16 cellular contexts compared by ENCODE assay signal in the genomic region with DNA sequence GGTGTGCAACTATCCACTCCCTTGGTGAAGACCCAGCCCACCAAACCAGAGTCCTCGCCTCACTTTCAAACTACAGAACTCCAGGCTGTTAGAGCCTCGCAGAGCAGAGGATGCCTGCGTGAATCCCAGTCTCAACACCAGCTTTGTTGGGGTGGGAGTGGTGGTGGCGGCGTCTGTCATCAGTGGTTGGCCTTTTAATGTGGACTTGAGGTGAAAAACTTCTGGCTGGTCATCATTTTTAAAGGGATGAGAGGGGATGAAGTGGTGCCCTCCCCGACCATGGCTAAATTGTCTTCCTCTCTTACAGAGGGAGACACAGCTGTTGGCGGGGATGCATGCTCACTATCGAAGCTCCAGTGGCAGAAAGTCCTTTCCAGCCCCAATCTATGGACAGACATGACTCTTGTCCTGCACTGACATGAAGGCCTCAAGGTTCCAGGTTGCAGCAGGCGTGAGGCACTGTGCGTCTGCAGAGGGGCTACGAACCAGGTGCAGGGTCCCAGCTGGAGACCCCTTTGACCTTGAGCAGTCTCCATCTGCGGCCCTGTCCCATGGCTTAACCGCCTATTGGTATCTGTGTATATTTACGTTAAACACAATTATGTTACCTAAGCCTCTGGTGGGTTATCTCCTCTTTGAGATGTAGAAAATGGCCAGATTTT. TPM values are rescaled to one million over a fixed set of nuclear protein-coding genes. Genes with fewer than 3 reads are reported as not detected.
DNase-seq lines count a peak whose midpoint lies in the region; ATAC-seq and TF ChIP-seq lines count a peak whose summit lies in the region.
"Had no signal": no experiment of that assay in that cellular context is flagged by ENCODE, and none has a peak within 500 bp of the region (broad histone marks: within the 10 kb centered on the region; RNA-seq: fewer than 3 reads in every experiment).

No MANE protein-coding gene starts in this region.

- H3K36me3 ChIP-seq in CD8-positive, alpha-beta T cell (ENCODE audit: insufficient read depth, low read length) = peaks cover 40% of the 10 kb centered on the region
- peaks cover 53% of the 10 kb centered on the region for H3K36me3 ChIP-seq in upper lobe of right lung

- TF ChIP-seq POLR2A in GM18526 (IDR thresholded peaks at IDR 0.05; ENCODE audit: extremely low read depth, insufficient read length) = peak; percentile 10

- H3K4me1 ChIP-seq in CD8-positive, alpha-beta T cell (ENCODE audit: insufficient read depth, low read length) = no peaks in the 10 kb centered on the region
- no peaks in the 10 kb centered on the region for H3K4me1 ChIP-seq in upper lobe of right lung

- peak; percentile 5 for ATAC-seq in CD8-positive, alpha-beta T cell
- no peak for ATAC-seq in activated T-helper 17 cell treated with anti-CD3 and anti-CD28 coated beads, Interleukin-2, amount 50 U/mL, for 72 hours (replicated peaks)
- ATAC-seq in naive B cell (ENCODE audit: low read depth in 2 of 2) = peak in 1 of 2 donors; percentile 8
- ATAC-seq in HG02973 (IDR thresholded peaks at IDR 0.05; ENCODE audit: unreplicated experiment) = no peak
- ATAC-seq in GM18873 (IDR thresholded peaks at IDR 0.05; ENCODE audit: low FRiP score, unreplicated experiment) = no peak
- ATAC-seq in upper lobe of right lung = no peak
- no peak for ATAC-seq in GM19328 (IDR thresholded peaks at IDR 0.05; ENCODE audit: unreplicated experiment)

- CTCF ChIA-PET in CD8-positive, alpha-beta T cell (lab: Charles Lee) = interaction anchor here (0.8 to 2.9 kb wide), 3 partner anchors 60 to 208 kb away, joined by 3 to 9 read pairs (median 5); no protein-coding TSS in a partner anchor

- no peak overlapping the region for H3K4me3 ChIP-seq in CD8-positive, alpha-beta T cell (ENCODE audit: low read depth, low read length)
- no peak overlapping the region for H3K4me3 ChIP-seq in upper lobe of right lung
- H3K4me3 ChIP-seq: heart right ventricle, testis had no signal

- intact Hi-C loops in CD8-positive, alpha-beta T cell (cut with DNase I, micrococcal nuclease) = loop anchor here (5.0 kb wide), 2 partner anchors 47 to 62 kb away; no protein-coding TSS in a partner anchor
- intact Hi-C loops in upper lobe of right lung (cut with DNase I) = no loop called here

- no peaks in the 10 kb centered on the region for H3K9me3 Mint-ChIP-seq in CD8-positive, alpha-beta T cell
- no peaks in the 10 kb centered on the region for H3K9me3 Mint-ChIP-seq in activated T-helper 17 cell treated with anti-CD3 and anti-CD28 coated beads, Interleukin-2, amount 50 U/mL, for 72 hours
- no peaks in the 10 kb centered on the region for H3K9me3 Mint-ChIP-seq in naive B cell

- peak overlapping the region; percentile 49 for H3K27ac Mint-ChIP-seq in CD8-positive, alpha-beta T cell
- peak overlapping the region; percentile 80 for H3K27ac Mint-ChIP-seq in activated T-helper 17 cell treated with anti-CD3 and anti-CD28 coated beads, Interleukin-2, amount 50 U/mL, for 72 hours
- peak overlapping the region in 4 of 6 donors; percentile 72 to 94 (median 92) for H3K27ac Mint-ChIP-seq in naive B cell

- H3K36me3 Mint-ChIP-seq in CD8-positive, alpha-beta T cell = peaks cover 80% of the 10 kb centered on the region
- H3K36me3 Mint-ChIP-seq in activated T-helper 17 cell treated with anti-CD3 and anti-CD28 coated beads, Interleukin-2, amount 50 U/mL, for 72 hours (ENCODE audit: low read depth) = peaks cover 98% of the 10 kb centered on the region
- peaks cover 20 to 33% of the 10 kb centered on the region in 2 donors for H3K36me3 Mint-ChIP-seq in naive B cell

- H3K27me3 ChIP-seq in CD8-positive, alpha-beta T cell (ENCODE audit: insufficient read depth, low read length) = no peaks in the 10 kb centered on the region
- no peaks in the 10 kb centered on the region for H3K27me3 ChIP-seq in upper lobe of right lung
- H3K27me3 ChIP-seq: heart right ventricle, neutrophil, testis had no signal

- H3K27ac ChIP-seq in CD8-positive, alpha-beta T cell (ENCODE audit: low read depth, low read length) = no peak overlapping the region
- H3K27ac ChIP-seq in upper lobe of right lung = no peak overlapping the region
- H3K27ac ChIP-seq: neutrophil, VCaP had no signal

- TF ChIP-seq CTCF in CD8-positive, alpha-beta T cell (IDR thresholded peaks at IDR 0.05) = no peak
- no peak for TF ChIP-seq CTCF in upper lobe of right lung (IDR thresholded peaks at IDR 0.05)

- POLR2A ChIA-PET in CD8-positive, alpha-beta T cell (lab: Charles Lee) = interaction anchor here (0.6 to 2.5 kb wide), 2 partner anchors 21 to 25 kb away, joined by 3 to 10 read pairs; no protein-coding TSS in a partner anchor

- DNase-seq in CD8-positive, alpha-beta T cell = peak in 1 of 7 experiments; percentile 36
- DNase-seq in naive B cell = no peak
- no peak for DNase-seq in upper lobe of right lung
- DNase-seq: activated gamma-delta T cell, heart right ventricle, NCI-H1694 treated with DMSO at 0.1 percent for 48 hours, SHP77 treated with DMSO at 0.1 percent for 48 hours, small intestine, testis had no signal

- H3K4me3 Mint-ChIP-seq in CD8-positive, alpha-beta T cell = no peak overlapping the region
- H3K4me3 Mint-ChIP-seq in activated T-helper 17 cell treated with anti-CD3 and anti-CD28 coated beads, Interleukin-2, amount 50 U/mL, for 72 hours = no peak overlapping the region
- H3K4me3 Mint-ChIP-seq in naive B cell = peak overlapping the region in 4 of 8 donors; percentile 40 to 77 (median 53)

- no peaks in the 10 kb centered on the region for H3K4me1 Mint-ChIP-seq in CD8-positive, alpha-beta T cell (ENCODE audit: low read depth)
- H3K4me1 Mint-ChIP-seq in activated T-helper 17 cell treated with anti-CD3 and anti-CD28 coated beads, Interleukin-2, amount 50 U/mL, for 72 hours = peaks cover 12% of the 10 kb centered on the region
- peaks cover 13 to 21% (median 13%) of the 10 kb centered on the region in 3 donors for H3K4me1 Mint-ChIP-seq in naive B cell

- H3K9me3 ChIP-seq in CD8-positive, alpha-beta T cell (ENCODE audit: low read length) = no peaks in the 10 kb centered on the region
- H3K9me3 ChIP-seq in upper lobe of right lung = no peaks in the 10 kb centered on the region
- H3K9me3 ChIP-seq: heart right ventricle, neutrophil, testis had no signal

- H3K27me3 Mint-ChIP-seq in CD8-positive, alpha-beta T cell (ENCODE audit: low read depth) = no peaks in the 10 kb centered on the region
- no peaks in the 10 kb centered on the region for H3K27me3 Mint-ChIP-seq in activated T-helper 17 cell treated with anti-CD3 and anti-CD28 coated beads, Interleukin-2, amount 50 U/mL, for 72 hours
- no peaks in the 10 kb centered on the region for H3K27me3 Mint-ChIP-seq in naive B cell

RNA-seq across cellular contexts. Expression of gene EZR, which starts 54.8 kb away (rescaled TPM):
- total RNA-seq in CD8-positive, alpha-beta T cell = 100 to 1,000 TPM; 626 to 627 TPM
- 100 to 1,000 TPM; 159 to 212 TPM for total RNA-seq in activated T-helper 17 cell treated with anti-CD3 and anti-CD28 coated beads, Interleukin-2, amount 50 U/mL, for 72 hours
- polyA plus RNA-seq in naive B cell (ENCODE audit: low read depth in 6 of 6) = 100 to 1,000 TPM; 463 to 555 (median 516) TPM
- 260 TPM for total RNA-seq in upper lobe of right lung
